In genomic region chr1:93447481-93448291, GRCh38 we compare ENCODE assay signal across 8 cellular contexts. TPM values are rescaled to one million over a fixed set of nuclear protein-coding genes. Genes with fewer than 3 reads are reported as not detected.
DNase-seq lines count a peak whose midpoint lies in the region; ATAC-seq and TF ChIP-seq lines count a peak whose summit lies in the region.

Gene FNBP1L (plus strand): TSS chr1:93448118. CDS start chr1:93448282, 164 bp downstream.

- H3K27ac ChIP-seq in temporal lobe (ENCODE audit: low read depth, low read length): no peak within 1 kb of the TSS

- no peak within 1 kb of the TSS for H3K27ac Mint-ChIP-seq in activated naive CD4-positive, alpha-beta T cell treated with anti-CD3 and anti-CD28 coated beads, Interleukin-2, amount 50 U/mL, for 72 hours

- ATAC-seq in activated naive CD4-positive, alpha-beta T cell treated with anti-CD3 and anti-CD28 coated beads, Interleukin-2, amount 50 U/mL, for 72 hours: peak; percentile 81 to 83
- peak; percentile 80 for ATAC-seq in omental fat pad (ENCODE audit: low FRiP score)

- peaks cover 0 to 7% of the 10 kb centered on the region in 2 donors for H3K36me3 Mint-ChIP-seq in activated naive CD4-positive, alpha-beta T cell treated with anti-CD3 and anti-CD28 coated beads, Interleukin-2, amount 50 U/mL, for 72 hours

- intact Hi-C loops in head of caudate nucleus (cut with DNase I): loop anchor here (10.0 kb wide), 2 partner anchors 107 to 397 kb away; no protein-coding TSS in a partner anchor

- peak; percentile 51 for DNase-seq in COLO829 (ENCODE audit: low spot score)
- peak; percentile 51 for DNase-seq in Jurkat, Clone E6-1 (ENCODE audit: low read depth, low spot score)
- peak; percentile 79 for DNase-seq in SK-N-DZ (ENCODE audit: low spot score)
- peak in 1 of 2 donors; percentile 51 for DNase-seq in activated naive CD4-positive, alpha-beta T cell treated with anti-CD3 and anti-CD28 coated beads, Interleukin-2, amount 50 U/mL, for 72 hours (ENCODE audit: low spot score in 2 of 2)
- DNase-seq in head of caudate nucleus: peak; percentile 34 to 86 (median 76)
- DNase-seq in omental fat pad (ENCODE audit: low spot score): peak; percentile 28
- no peak for DNase-seq in GM19238 (ENCODE audit: insufficient read length, low spot score)

- H3K4me3 ChIP-seq in Jurkat, Clone E6-1 (ENCODE audit: low read length): peak within 1 kb of the TSS; percentile 80

- no peaks in the 10 kb centered on the region for H3K9me3 Mint-ChIP-seq in activated naive CD4-positive, alpha-beta T cell treated with anti-CD3 and anti-CD28 coated beads, Interleukin-2, amount 50 U/mL, for 72 hours

- no peak for TF ChIP-seq CTCF in omental fat pad (IDR thresholded peaks at IDR 0.05)

RNA-seq across cellular contexts. Expression of gene FNBP1L, which starts in this region (rescaled TPM):
- polyA plus RNA-seq in Jurkat, Clone E6-1 (2012; ENCODE audit: insufficient read depth, insufficient read length): 12.3 TPM
- polyA plus RNA-seq in SK-N-DZ (2014; cell fraction: cytosol; rRNA removed): 29.7 and 36.4 TPM in 2 replicates
- polyA plus RNA-seq in SK-N-DZ (2014; cell fraction: nucleus; rRNA removed): 37.9 and 40.5 TPM in 2 replicates
- total RNA-seq in activated naive CD4-positive, alpha-beta T cell treated with anti-CD3 and anti-CD28 coated beads, Interleukin-2, amount 50 U/mL, for 72 hours: under 1 TPM; 0.36 to 0.86 TPM
- 10 to 100 TPM; 16.7 to 47.1 (median 27.7) TPM for total RNA-seq in omental fat pad
- 209 TPM for total RNA-seq in temporal lobe

Comparison
In these comparisons a context has a peak if more than half of its experiments do, and no peak if none do; other contexts are left out.
1. RNA of gene FNBP1L (total RNA-seq): 209 TPM in temporal lobe (single experiment) and 16.7 to 47.1 TPM in omental fat pad; 0.36 to 0.86 TPM in activated naive CD4-positive, alpha-beta T cell treated with anti-CD3 and anti-CD28 coated beads, Interleukin-2, amount 50 U/mL, for 72 hours; every median in the first group is over 4 times any median in the second.
2. Peak in ATAC-seq in activated naive CD4-positive, alpha-beta T cell treated with anti-CD3 and anti-CD28 coated beads, Interleukin-2, amount 50 U/mL, for 72 hours; RNA of the gene not detected or under 1 TPM.